Comparison of ENCODE assay signal across 8 cellular contexts in the genomic region with DNA sequence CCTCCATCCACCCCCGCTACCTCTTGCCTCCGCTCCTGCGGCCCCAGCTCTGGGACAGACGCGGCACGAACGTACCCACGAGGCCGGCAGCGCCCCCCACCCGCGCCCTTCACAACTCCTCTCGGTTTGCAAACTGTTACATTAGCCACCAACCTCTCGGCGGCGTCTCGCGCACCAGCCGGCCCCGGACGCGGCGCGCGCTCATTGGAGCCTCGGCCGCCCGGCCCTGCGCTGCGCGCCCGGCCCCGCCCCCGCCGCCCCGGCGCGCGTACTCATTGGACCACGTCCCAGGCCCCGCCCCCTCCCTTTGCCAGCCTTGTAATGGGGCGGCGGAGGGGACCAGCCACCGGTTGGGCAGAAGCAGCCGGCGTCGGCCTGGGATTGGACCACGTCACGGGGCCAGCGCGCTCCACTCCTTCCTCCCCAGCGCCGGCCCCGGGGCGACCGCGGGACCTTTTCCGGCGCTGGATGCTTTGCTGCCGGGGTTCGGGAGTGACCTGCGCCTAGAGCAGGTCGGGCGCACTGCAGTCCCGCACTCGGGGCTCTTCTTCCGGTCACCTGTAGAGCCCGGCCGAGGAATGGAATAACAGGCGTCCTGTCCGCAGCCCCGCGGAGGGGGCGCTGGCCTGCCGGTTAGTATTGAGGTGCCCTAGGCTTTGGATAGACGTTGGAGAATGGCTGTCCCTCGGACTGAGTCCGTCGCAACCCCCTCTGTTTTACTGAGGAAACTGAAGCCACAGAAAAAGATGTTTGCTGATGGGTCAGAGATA. TPM values are rescaled to one million over a fixed set of nuclear protein-coding genes. Genes with fewer than 3 reads are reported as not detected.
DNase-seq lines count a peak whose midpoint lies in the region; ATAC-seq, FAIRE-seq and TF ChIP-seq lines count a peak whose summit lies in the region.

A gene with protein sequence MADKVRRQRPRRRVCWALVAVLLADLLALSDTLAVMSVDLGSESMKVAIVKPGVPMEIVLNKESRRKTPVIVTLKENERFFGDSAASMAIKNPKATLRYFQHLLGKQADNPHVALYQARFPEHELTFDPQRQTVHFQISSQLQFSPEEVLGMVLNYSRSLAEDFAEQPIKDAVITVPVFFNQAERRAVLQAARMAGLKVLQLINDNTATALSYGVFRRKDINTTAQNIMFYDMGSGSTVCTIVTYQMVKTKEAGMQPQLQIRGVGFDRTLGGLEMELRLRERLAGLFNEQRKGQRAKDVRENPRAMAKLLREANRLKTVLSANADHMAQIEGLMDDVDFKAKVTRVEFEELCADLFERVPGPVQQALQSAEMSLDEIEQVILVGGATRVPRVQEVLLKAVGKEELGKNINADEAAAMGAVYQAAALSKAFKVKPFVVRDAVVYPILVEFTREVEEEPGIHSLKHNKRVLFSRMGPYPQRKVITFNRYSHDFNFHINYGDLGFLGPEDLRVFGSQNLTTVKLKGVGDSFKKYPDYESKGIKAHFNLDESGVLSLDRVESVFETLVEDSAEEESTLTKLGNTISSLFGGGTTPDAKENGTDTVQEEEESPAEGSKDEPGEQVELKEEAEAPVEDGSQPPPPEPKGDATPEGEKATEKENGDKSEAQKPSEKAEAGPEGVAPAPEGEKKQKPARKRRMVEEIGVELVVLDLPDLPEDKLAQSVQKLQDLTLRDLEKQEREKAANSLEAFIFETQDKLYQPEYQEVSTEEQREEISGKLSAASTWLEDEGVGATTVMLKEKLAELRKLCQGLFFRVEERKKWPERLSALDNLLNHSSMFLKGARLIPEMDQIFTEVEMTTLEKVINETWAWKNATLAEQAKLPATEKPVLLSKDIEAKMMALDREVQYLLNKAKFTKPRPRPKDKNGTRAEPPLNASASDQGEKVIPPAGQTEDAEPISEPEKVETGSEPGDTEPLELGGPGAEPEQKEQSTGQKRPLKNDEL (minus strand): TSS at position 206 of the 770 bp plus-strand sequence. CDS start 1,045 bp downstream, outside the sequence.

- no peaks in the 10 kb centered on the region for H3K27me3 Mint-ChIP-seq in progenitor cell of endocrine pancreas

- peak; percentile 98 for FAIRE-seq in GM12892 (lab: Jason Lieb, UNC)

- peaks cover 20% of the 10 kb centered on the region for H3K4me1 Mint-ChIP-seq in progenitor cell of endocrine pancreas (ENCODE audit: low read depth)

- TF ChIP-seq CTCF in progenitor cell of endocrine pancreas (IDR thresholded peaks at IDR 0.05; ENCODE audit: unreplicated experiment) = peak; percentile 49

- H3K27ac Mint-ChIP-seq in progenitor cell of endocrine pancreas = peak within 1 kb of the TSS; percentile 96

- TF ChIP-seq POLR2A in GM12892 (IDR thresholded peaks at IDR 0.05; ENCODE audit: low read depth, low read length) = peak; percentile 96

- ATAC-seq in HG02852 (IDR thresholded peaks at IDR 0.05; ENCODE audit: unreplicated experiment) (peak; percentile 93), left cardiac atrium (peak; percentile 97 to 98)

- intact Hi-C loops in left cardiac atrium (cut with DNase I) = no loop called here

- no peaks in the 10 kb centered on the region for H3K9me3 Mint-ChIP-seq in progenitor cell of endocrine pancreas (ENCODE audit: low read depth)

- H3K4me3 Mint-ChIP-seq in progenitor cell of endocrine pancreas (ENCODE audit: low read depth) = peak within 1 kb of the TSS; percentile 83

- H3K36me3 Mint-ChIP-seq in progenitor cell of endocrine pancreas (ENCODE audit: insufficient read depth) = peaks cover 16% of the 10 kb centered on the region

- DNase-seq in GM12892 (ENCODE audit: insufficient read length) (peak; percentile 98), NCI-H146 (lab: John Stamatoyannopoulos, UW) (peak; percentile 99), T-helper 1 cell (peak; percentile 97 to 99 (median 98)), amniotic epithelial cell (ENCODE audit: low read depth) (peak; percentile 92), left cardiac atrium (peak; percentile 100), progenitor cell of endocrine pancreas (ENCODE audit: low spot score, unreplicated experiment) (peak; percentile 98), ureter (ENCODE audit: low spot score) (peak; percentile 98)

RNA-seq across cellular contexts. Expression of the gene that starts here (rescaled TPM):
- 61.7 TPM for polyA plus RNA-seq in GM12892 (2012; ENCODE audit: missing spikeins)
- total RNA-seq in left cardiac atrium = 100 to 1,000 TPM; 114 to 122 TPM
- total RNA-seq in progenitor cell of endocrine pancreas = 196 and 199 TPM in 2 replicates
- 162 TPM for total RNA-seq in ureter

Comparison
In these comparisons a context has a peak if more than half of its experiments do, and no peak if none do; other contexts are left out.
1. Peak in every context shown above with its lines: DNase-seq and ATAC-seq.